12 cellular contexts compared by ENCODE assay signal in the genomic region with DNA sequence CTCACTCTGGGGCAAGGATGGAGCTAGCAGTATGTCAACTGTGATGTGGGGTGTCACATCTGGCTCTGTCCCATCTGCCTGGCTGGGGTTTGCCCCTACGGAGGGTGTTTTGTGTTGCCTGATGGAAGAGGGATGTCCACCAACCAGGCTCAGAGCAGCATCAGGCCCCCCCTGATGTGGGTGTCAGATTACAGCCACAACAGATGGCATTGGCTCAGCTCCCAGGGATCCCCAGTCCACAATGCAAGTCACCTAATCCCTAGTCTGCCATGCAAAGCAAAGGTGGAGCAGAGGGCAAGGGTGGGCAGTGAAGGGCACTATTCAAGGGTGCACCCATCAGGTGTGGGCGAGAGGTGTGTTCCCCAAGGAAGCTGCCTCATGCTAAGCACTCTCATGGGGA. TPM values are rescaled to one million over a fixed set of nuclear protein-coding genes. Genes with fewer than 3 reads are reported as not detected.
A peak's percentile ranks its signal among the peaks of the same experiment; 100 is the strongest.
DNase-seq lines count a peak whose midpoint lies in the region; ATAC-seq and TF ChIP-seq lines count a peak whose summit lies in the region.
"Had no signal": no experiment of that assay in that cellular context is flagged by ENCODE, and none has a peak within 500 bp of the region (broad histone marks: within the 10 kb centered on the region; RNA-seq: fewer than 3 reads in every experiment).

No MANE protein-coding gene starts in this region.

- H3K27me3 ChIP-seq in CD8-positive, alpha-beta memory T cell (ENCODE audit: insufficient read depth, low read length, poor library complexity, severe bottlenecking) = no peaks in the 10 kb centered on the region

- POLR2A ChIA-PET in WTC11 (lab: Charles Lee) = no interaction called here
- POLR2A ChIA-PET in CD8-positive, alpha-beta memory T cell (lab: Charles Lee) = no interaction called here

- TF ChIP-seq CTCF in WTC11 (IDR thresholded peaks at IDR 0.05) = no peak

- no peak overlapping the region for H3K27ac Mint-ChIP-seq in WTC11
- no peak overlapping the region for H3K27ac Mint-ChIP-seq in CD8-positive, alpha-beta memory T cell
- H3K27ac Mint-ChIP-seq: activated B cell treated with CpG ODN at 0.5 μM for 24 hours; naive thymus-derived CD4-positive, alpha-beta T cell had no signal

- H3K4me3 ChIP-seq in CD8-positive, alpha-beta memory T cell (ENCODE audit: low read length) = no peak overlapping the region

- peak; percentile 43 for DNase-seq in GM03348 (ENCODE audit: low spot score)
- peak; percentile 23 for DNase-seq in NCI-H2029 treated with DMSO at 0.1 percent for 48 hours (lab: John Stamatoyannopoulos, UW)
- peak; percentile 25 for DNase-seq in WTC11 (ENCODE audit: low spot score)
- DNase-seq in myocyte (ENCODE audit: low read depth) = peak; percentile 83
- DNase-seq in CD8-positive, alpha-beta memory T cell = no peak
- DNase-seq in cardiac septum (ENCODE audit: low spot score) = no peak
- DNase-seq: activated B cell treated with CpG ODN at 0.5 μM for 24 hours; dermis blood vessel endothelial cell; KBM-7; naive thymus-derived CD4-positive, alpha-beta T cell had no signal

- H3K36me3 ChIP-seq in CD8-positive, alpha-beta memory T cell (ENCODE audit: insufficient read depth, low read length) = no peaks in the 10 kb centered on the region

- H3K4me3 Mint-ChIP-seq in WTC11 = no peak overlapping the region
- H3K4me3 Mint-ChIP-seq in CD8-positive, alpha-beta memory T cell = no peak overlapping the region
- H3K4me3 Mint-ChIP-seq: activated B cell treated with CpG ODN at 0.5 μM for 24 hours; naive thymus-derived CD4-positive, alpha-beta T cell had no signal

- H3K27ac ChIP-seq in CD8-positive, alpha-beta memory T cell (ENCODE audit: low read depth, low read length) = no peak overlapping the region

- H3K9me3 ChIP-seq in CD8-positive, alpha-beta memory T cell (ENCODE audit: low read length) = no peaks in the 10 kb centered on the region

- intact Hi-C loops in cardiac septum (cut with DNase I) = no loop called here

- no peaks in the 10 kb centered on the region for H3K4me1 ChIP-seq in CD8-positive, alpha-beta memory T cell (ENCODE audit: insufficient read depth, low read length)

- H3K27me3 Mint-ChIP-seq in WTC11 (ENCODE audit: low read depth) = no peaks in the 10 kb centered on the region
- H3K27me3 Mint-ChIP-seq in CD8-positive, alpha-beta memory T cell = peaks cover 5 to 8% of the 10 kb centered on the region in 2 donors

- ATAC-seq in WTC11 = peak; percentile 85
- no peak for ATAC-seq in GM18517 (IDR thresholded peaks at IDR 0.05; ENCODE audit: unreplicated experiment)
- ATAC-seq: naive thymus-derived CD4-positive, alpha-beta T cell; Panc1 had no signal

- H3K4me1 Mint-ChIP-seq in WTC11 = peaks cover 23% of the 10 kb centered on the region
- H3K4me1 Mint-ChIP-seq in CD8-positive, alpha-beta memory T cell = no peaks in the 10 kb centered on the region
- H3K4me1 Mint-ChIP-seq: activated B cell treated with CpG ODN at 0.5 μM for 24 hours had no signal

- H3K36me3 Mint-ChIP-seq in WTC11 = no peaks in the 10 kb centered on the region
- no peaks in the 10 kb centered on the region for H3K36me3 Mint-ChIP-seq in CD8-positive, alpha-beta memory T cell
- H3K36me3 Mint-ChIP-seq: naive thymus-derived CD4-positive, alpha-beta T cell had no signal

- CTCF ChIA-PET in WTC11 (lab: Charles Lee) = interaction anchor here (1.1 kb wide), 1 partner anchor 50 kb away, joined by 3 read pairs; no protein-coding TSS in a partner anchor
- CTCF ChIA-PET in CD8-positive, alpha-beta memory T cell (lab: Charles Lee) = no interaction called here

- no peaks in the 10 kb centered on the region for H3K9me3 Mint-ChIP-seq in WTC11
- no peaks in the 10 kb centered on the region for H3K9me3 Mint-ChIP-seq in CD8-positive, alpha-beta memory T cell
- H3K9me3 Mint-ChIP-seq: activated B cell treated with CpG ODN at 0.5 μM for 24 hours; naive thymus-derived CD4-positive, alpha-beta T cell had no signal

TF ChIP-seq in WTC11, 78 proteins besides CTCF, POLR2A, EP300 and RAD21:
- no peak for TF ChIP-seq ZSCAN18 (CRISPR knock-in tag; IDR thresholded peaks at IDR 0.05)
- no peak for TF ChIP-seq NR2C2 (CRISPR knock-in tag; IDR thresholded peaks at IDR 0.05)
- no peak for TF ChIP-seq PRDM15 (CRISPR knock-in tag; IDR thresholded peaks at IDR 0.05)
- 0 out of 2 replicates have a peak, but pooled peaks have one; percentile 43 for TF ChIP-seq TP53 (CRISPR knock-in tag; IDR thresholded peaks at IDR 0.05)
- no peak for TF ChIP-seq JAZF1 (CRISPR knock-in tag; IDR thresholded peaks at IDR 0.05)
- TF ChIP-seq HMGXB4 (CRISPR knock-in tag; IDR thresholded peaks at IDR 0.05) = no peak
- TF ChIP-seq ZNF423 (CRISPR knock-in tag; IDR thresholded peaks at IDR 0.05) = no peak
- no peak for TF ChIP-seq FOXK1 (CRISPR knock-in tag; IDR thresholded peaks at IDR 0.05)

RNA-seq across cellular contexts. Expression of gene AMOTL2, which starts 48.9 kb away (rescaled TPM):
- total RNA-seq in WTC11 (2021) (76.9 to 85.4 TPM (median 79.9 TPM) in 3 replicates), myocyte (116 and 125 TPM in 2 replicates), cardiac septum (64.6 TPM)
- 77.4 TPM for polyA plus RNA-seq in myocyte (2012)
- not detected for total RNA-seq in CD8-positive, alpha-beta memory T cell
- polyA plus RNA-seq in CD8-positive, alpha-beta memory T cell = 0.10 TPM
- total RNA-seq: activated B cell treated with CpG ODN at 0.5 μM for 24 hours; naive thymus-derived CD4-positive, alpha-beta T cell had no signal

Comparison
In these comparisons a context has a peak if more than half of its experiments do, and no peak if none do; other contexts are left out.
1. DNase-seq: peak in GM03348 (single experiment), NCI-H2029 treated with DMSO at 0.1 percent for 48 hours (single experiment), WTC11 (single experiment) and myocyte (single experiment); none in CD8-positive, alpha-beta memory T cell (0 of 5) and cardiac septum (single experiment).
2. RNA of gene AMOTL2, which starts 48.9 kb away (total RNA-seq): 116 to 125 TPM in myocyte, 76.9 to 85.4 TPM in WTC11 and 64.6 TPM in cardiac septum (single experiment); not detected in CD8-positive, alpha-beta memory T cell; every median in the first group is over 10 times any median in the second.